1 cellular context compared by ENCODE assay signal in the genomic region with DNA sequence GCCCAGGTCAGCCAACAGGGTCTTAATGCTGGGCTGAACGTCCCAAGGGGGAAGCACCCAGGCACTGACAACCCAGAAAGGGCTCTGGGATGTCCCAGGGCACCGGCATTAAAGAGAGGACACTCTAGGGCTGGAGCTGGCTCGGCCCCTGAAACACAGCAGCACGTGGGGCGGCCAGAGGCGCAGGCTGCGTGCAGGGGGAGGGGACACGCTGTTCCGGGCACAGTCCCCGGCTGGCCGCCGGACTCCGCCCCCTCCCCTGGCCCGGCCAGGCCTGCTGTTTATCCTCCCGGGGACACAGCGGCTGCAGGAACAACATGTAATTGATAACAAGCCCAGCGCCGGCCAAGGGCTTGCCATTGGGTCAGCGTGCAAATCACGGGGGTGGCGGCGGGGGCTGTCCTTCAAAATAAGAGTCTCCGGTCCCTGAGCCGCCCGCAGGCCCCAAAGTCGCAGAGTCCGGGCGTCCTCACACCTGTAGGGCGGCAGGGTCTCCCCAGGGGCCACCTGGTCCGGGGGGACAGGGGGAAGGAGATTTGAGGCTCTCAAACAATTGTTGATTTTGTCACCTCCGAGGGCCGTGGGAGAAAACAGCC.
TF ChIP-seq lines count a peak whose summit lies in the region.

No MANE protein-coding gene starts in this region.

TF ChIP-seq in HepG2, 621 proteins besides CTCF, POLR2A, EP300 and RAD21 (continued from another document and continues in another):
- TF ChIP-seq, protein P1, sequence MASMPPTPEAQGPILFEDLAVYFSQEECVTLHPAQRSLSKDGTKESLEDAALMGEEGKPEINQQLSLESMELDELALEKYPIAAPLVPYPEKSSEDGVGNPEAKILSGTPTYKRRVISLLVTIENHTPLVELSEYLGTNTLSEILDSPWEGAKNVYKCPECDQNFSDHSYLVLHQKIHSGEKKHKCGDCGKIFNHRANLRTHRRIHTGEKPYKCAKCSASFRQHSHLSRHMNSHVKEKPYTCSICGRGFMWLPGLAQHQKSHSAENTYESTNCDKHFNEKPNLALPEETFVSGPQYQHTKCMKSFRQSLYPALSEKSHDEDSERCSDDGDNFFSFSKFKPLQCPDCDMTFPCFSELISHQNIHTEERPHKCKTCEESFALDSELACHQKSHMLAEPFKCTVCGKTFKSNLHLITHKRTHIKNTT (CRISPR knock-in tag; IDR thresholded peaks at IDR 0.05) = no peak
- TF ChIP-seq SRF (IDR thresholded peaks at IDR 0.05; ENCODE audit: low read depth, low read length) = no peak
- TF ChIP-seq, protein P2, sequence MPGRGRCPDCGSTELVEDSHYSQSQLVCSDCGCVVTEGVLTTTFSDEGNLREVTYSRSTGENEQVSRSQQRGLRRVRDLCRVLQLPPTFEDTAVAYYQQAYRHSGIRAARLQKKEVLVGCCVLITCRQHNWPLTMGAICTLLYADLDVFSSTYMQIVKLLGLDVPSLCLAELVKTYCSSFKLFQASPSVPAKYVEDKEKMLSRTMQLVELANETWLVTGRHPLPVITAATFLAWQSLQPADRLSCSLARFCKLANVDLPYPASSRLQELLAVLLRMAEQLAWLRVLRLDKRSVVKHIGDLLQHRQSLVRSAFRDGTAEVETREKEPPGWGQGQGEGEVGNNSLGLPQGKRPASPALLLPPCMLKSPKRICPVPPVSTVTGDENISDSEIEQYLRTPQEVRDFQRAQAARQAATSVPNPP (CRISPR knock-in tag; IDR thresholded peaks at IDR 0.05) = no peak
- TF ChIP-seq ZNF3 (CRISPR knock-in tag; IDR thresholded peaks at IDR 0.05) = no peak
- no peak for TF ChIP-seq SMARCC2 (IDR thresholded peaks at IDR 0.05)
- peak; percentile 76; the same call in 1 of the 2 replicates for TF ChIP-seq KLF11 (CRISPR knock-in tag; IDR thresholded peaks at IDR 0.05)
- TF ChIP-seq MTF1 (CRISPR knock-in tag; IDR thresholded peaks at IDR 0.05) = no peak
- peak; percentile 77; the same call in 1 of the 2 replicates for TF ChIP-seq ARNT2 (CRISPR knock-in tag; IDR thresholded peaks at IDR 0.05; ENCODE audit: low read depth)
- no peak for TF ChIP-seq U2AF2 (IDR thresholded peaks at IDR 0.05; ENCODE audit: low read depth, low read length)
- TF ChIP-seq, protein P3, sequence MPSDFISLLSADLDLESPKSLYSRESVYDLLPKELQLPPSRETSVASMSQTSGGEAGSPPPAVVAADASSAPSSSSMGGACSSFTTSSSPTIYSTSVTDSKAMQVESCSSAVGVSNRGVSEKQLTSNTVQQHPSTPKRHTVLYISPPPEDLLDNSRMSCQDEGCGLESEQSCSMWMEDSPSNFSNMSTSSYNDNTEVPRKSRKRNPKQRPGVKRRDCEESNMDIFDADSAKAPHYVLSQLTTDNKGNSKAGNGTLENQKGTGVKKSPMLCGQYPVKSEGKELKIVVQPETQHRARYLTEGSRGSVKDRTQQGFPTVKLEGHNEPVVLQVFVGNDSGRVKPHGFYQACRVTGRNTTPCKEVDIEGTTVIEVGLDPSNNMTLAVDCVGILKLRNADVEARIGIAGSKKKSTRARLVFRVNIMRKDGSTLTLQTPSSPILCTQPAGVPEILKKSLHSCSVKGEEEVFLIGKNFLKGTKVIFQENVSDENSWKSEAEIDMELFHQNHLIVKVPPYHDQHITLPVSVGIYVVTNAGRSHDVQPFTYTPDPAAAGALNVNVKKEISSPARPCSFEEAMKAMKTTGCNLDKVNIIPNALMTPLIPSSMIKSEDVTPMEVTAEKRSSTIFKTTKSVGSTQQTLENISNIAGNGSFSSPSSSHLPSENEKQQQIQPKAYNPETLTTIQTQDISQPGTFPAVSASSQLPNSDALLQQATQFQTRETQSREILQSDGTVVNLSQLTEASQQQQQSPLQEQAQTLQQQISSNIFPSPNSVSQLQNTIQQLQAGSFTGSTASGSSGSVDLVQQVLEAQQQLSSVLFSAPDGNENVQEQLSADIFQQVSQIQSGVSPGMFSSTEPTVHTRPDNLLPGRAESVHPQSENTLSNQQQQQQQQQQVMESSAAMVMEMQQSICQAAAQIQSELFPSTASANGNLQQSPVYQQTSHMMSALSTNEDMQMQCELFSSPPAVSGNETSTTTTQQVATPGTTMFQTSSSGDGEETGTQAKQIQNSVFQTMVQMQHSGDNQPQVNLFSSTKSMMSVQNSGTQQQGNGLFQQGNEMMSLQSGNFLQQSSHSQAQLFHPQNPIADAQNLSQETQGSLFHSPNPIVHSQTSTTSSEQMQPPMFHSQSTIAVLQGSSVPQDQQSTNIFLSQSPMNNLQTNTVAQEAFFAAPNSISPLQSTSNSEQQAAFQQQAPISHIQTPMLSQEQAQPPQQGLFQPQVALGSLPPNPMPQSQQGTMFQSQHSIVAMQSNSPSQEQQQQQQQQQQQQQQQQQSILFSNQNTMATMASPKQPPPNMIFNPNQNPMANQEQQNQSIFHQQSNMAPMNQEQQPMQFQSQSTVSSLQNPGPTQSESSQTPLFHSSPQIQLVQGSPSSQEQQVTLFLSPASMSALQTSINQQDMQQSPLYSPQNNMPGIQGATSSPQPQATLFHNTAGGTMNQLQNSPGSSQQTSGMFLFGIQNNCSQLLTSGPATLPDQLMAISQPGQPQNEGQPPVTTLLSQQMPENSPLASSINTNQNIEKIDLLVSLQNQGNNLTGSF (CRISPR knock-in tag; IDR thresholded peaks at IDR 0.05) = no peak
- peak; percentile 17; the same call in 1 of the 2 replicates for TF ChIP-seq GATAD2A (CRISPR knock-in tag; IDR thresholded peaks at IDR 0.05)
- no peak for TF ChIP-seq PAX8 (CRISPR knock-in tag; IDR thresholded peaks at IDR 0.05; ENCODE audit: borderline replicate concordance)
- TF ChIP-seq, protein P4, sequence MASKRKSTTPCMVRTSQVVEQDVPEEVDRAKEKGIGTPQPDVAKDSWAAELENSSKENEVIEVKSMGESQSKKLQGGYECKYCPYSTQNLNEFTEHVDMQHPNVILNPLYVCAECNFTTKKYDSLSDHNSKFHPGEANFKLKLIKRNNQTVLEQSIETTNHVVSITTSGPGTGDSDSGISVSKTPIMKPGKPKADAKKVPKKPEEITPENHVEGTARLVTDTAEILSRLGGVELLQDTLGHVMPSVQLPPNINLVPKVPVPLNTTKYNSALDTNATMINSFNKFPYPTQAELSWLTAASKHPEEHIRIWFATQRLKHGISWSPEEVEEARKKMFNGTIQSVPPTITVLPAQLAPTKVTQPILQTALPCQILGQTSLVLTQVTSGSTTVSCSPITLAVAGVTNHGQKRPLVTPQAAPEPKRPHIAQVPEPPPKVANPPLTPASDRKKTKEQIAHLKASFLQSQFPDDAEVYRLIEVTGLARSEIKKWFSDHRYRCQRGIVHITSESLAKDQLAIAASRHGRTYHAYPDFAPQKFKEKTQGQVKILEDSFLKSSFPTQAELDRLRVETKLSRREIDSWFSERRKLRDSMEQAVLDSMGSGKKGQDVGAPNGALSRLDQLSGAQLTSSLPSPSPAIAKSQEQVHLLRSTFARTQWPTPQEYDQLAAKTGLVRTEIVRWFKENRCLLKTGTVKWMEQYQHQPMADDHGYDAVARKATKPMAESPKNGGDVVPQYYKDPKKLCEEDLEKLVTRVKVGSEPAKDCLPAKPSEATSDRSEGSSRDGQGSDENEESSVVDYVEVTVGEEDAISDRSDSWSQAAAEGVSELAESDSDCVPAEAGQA (IDR thresholded peaks at IDR 0.05; ENCODE audit: low read depth) = 0 out of 2 replicates have a peak, but pooled peaks have one; percentile 19
- TF ChIP-seq, protein P4 (CRISPR knock-in tag; IDR thresholded peaks at IDR 0.05; ENCODE audit: borderline replicate concordance) = no peak
- no peak for TF ChIP-seq HNRNPH1 (optimal IDR thresholded peaks at IDR 0.05; ENCODE audit: low read depth, low read length)
- TF ChIP-seq SNRNP70 (IDR thresholded peaks at IDR 0.05; ENCODE audit: low read depth, low read length) = no peak
- peak; percentile 63 for TF ChIP-seq RBM39 (IDR thresholded peaks at IDR 0.05; ENCODE audit: low read depth, low read length, poor library complexity, severe bottlenecking)
- TF ChIP-seq, protein P5, sequence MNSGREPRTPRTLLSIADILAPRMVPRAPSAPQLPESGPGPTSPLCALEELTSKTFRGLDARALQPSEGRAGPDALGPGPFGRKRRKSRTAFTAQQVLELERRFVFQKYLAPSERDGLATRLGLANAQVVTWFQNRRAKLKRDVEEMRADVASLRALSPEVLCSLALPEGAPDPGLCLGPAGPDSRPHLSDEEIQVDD (CRISPR knock-in tag; IDR thresholded peaks at IDR 0.05; ENCODE audit: borderline replicate concordance) = no peak
- TF ChIP-seq ZBTB8A (CRISPR knock-in tag; IDR thresholded peaks at IDR 0.05; ENCODE audit: borderline replicate concordance, low read depth) = no peak
- no peak for TF ChIP-seq ZNF44 (CRISPR knock-in tag; IDR thresholded peaks at IDR 0.05)
- no peak for TF ChIP-seq ARNT (IDR thresholded peaks at IDR 0.05)
- 0 out of 2 replicates have a peak, but pooled peaks have one; percentile 36 for TF ChIP-seq CENPT (CRISPR knock-in tag; IDR thresholded peaks at IDR 0.05; ENCODE audit: low read depth)
- no peak for TF ChIP-seq ZBTB38 (CRISPR knock-in tag; IDR thresholded peaks at IDR 0.05)
- no peak for TF ChIP-seq POLR2AphosphoS2 (IDR thresholded peaks at IDR 0.05; ENCODE audit: low read depth, low read length)
- TF ChIP-seq NR2C2 (CRISPR knock-in tag; IDR thresholded peaks at IDR 0.05; ENCODE audit: borderline replicate concordance) = peak; percentile 55; the same call in 1 of the 2 replicates
- no peak for TF ChIP-seq ZNF782 (CRISPR knock-in tag; IDR thresholded peaks at IDR 0.05; ENCODE audit: borderline replicate concordance)
- TF ChIP-seq ZNF607 (CRISPR knock-in tag; IDR thresholded peaks at IDR 0.05; ENCODE audit: borderline replicate concordance) = peak; percentile 86
- no peak for TF ChIP-seq ZNF432 (CRISPR knock-in tag; IDR thresholded peaks at IDR 0.05; ENCODE audit: borderline replicate concordance)
- 0 out of 2 replicates have a peak, but pooled peaks have one; percentile 17 for TF ChIP-seq ZNF713 (CRISPR knock-in tag; IDR thresholded peaks at IDR 0.05)
- TF ChIP-seq NRL (CRISPR knock-in tag; IDR thresholded peaks at IDR 0.05; ENCODE audit: borderline replicate concordance) = no peak; the same call in 1 of the 2 replicates
- TF ChIP-seq, protein P6, sequence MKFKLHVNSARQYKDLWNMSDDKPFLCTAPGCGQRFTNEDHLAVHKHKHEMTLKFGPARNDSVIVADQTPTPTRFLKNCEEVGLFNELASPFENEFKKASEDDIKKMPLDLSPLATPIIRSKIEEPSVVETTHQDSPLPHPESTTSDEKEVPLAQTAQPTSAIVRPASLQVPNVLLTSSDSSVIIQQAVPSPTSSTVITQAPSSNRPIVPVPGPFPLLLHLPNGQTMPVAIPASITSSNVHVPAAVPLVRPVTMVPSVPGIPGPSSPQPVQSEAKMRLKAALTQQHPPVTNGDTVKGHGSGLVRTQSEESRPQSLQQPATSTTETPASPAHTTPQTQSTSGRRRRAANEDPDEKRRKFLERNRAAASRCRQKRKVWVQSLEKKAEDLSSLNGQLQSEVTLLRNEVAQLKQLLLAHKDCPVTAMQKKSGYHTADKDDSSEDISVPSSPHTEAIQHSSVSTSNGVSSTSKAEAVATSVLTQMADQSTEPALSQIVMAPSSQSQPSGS (CRISPR knock-in tag; IDR thresholded peaks at IDR 0.05) = 0 out of 2 replicates have a peak, but pooled peaks have one; percentile 29
- no peak for TF ChIP-seq RORA (CRISPR knock-in tag; IDR thresholded peaks at IDR 0.05)
- TF ChIP-seq TOE1 (CRISPR knock-in tag; IDR thresholded peaks at IDR 0.05) = no peak
- TF ChIP-seq PHF8 (CRISPR knock-in tag; IDR thresholded peaks at IDR 0.05) = peak; percentile 46
- peak; percentile 55; the same call in 1 of the 2 replicates for TF ChIP-seq RXRA (CRISPR knock-in tag; IDR thresholded peaks at IDR 0.05)
- no peak for TF ChIP-seq IKZF1 (IDR thresholded peaks at IDR 0.05)
- no peak for TF ChIP-seq CEBPG (CRISPR knock-in tag; IDR thresholded peaks at IDR 0.05)
- no peak for TF ChIP-seq ZNF17 (CRISPR knock-in tag; IDR thresholded peaks at IDR 0.05)
- TF ChIP-seq SP5 (CRISPR knock-in tag; IDR thresholded peaks at IDR 0.05; ENCODE audit: borderline replicate concordance, low read depth) = peak; percentile 90
- TF ChIP-seq WIZ (CRISPR knock-in tag; IDR thresholded peaks at IDR 0.05) = no peak
- peak; percentile 69 for TF ChIP-seq U2AF1 (optimal IDR thresholded peaks at IDR 0.05; ENCODE audit: low read depth, low read length)
- TF ChIP-seq, protein P7, sequence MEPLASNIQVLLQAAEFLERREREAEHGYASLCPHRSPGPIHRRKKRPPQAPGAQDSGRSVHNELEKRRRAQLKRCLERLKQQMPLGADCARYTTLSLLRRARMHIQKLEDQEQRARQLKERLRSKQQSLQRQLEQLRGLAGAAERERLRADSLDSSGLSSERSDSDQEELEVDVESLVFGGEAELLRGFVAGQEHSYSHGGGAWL (CRISPR knock-in tag; IDR thresholded peaks at IDR 0.05) = peak; percentile 79; the same call in 1 of the 2 replicates
- TF ChIP-seq, protein P8, sequence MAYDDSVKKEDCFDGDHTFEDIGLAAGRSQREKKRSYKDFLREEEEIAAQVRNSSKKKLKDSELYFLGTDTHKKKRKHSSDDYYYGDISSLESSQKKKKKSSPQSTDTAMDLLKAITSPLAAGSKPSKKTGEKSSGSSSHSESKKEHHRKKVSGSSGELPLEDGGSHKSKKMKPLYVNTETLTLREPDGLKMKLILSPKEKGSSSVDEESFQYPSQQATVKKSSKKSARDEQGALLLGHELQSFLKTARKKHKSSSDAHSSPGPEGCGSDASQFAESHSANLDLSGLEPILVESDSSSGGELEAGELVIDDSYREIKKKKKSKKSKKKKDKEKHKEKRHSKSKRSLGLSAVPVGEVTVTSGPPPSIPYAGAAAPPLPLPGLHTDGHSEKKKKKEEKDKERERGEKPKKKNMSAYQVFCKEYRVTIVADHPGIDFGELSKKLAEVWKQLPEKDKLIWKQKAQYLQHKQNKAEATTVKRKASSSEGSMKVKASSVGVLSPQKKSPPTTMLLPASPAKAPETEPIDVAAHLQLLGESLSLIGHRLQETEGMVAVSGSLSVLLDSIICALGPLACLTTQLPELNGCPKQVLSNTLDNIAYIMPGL (CRISPR knock-in tag; IDR thresholded peaks at IDR 0.05; ENCODE audit: borderline replicate concordance in 1 of 2, low read depth in 1 of 2) = peak in 1 of 2 experiments; percentile 52; a peak in 1 of 4 replicates
- no peak for TF ChIP-seq ZNF652 (CRISPR knock-in tag; IDR thresholded peaks at IDR 0.05; ENCODE audit: borderline replicate concordance, low read depth)
- TF ChIP-seq HOXA7 (CRISPR knock-in tag; IDR thresholded peaks at IDR 0.05) = no peak
- TF ChIP-seq ZFY (CRISPR knock-in tag; IDR thresholded peaks at IDR 0.05) = peak; percentile 73
- peak; percentile 22; the same call in 1 of the 2 replicates for TF ChIP-seq ZNF343 (CRISPR knock-in tag; IDR thresholded peaks at IDR 0.05)
- TF ChIP-seq NFATC3 (CRISPR knock-in tag; IDR thresholded peaks at IDR 0.05) = no peak
- TF ChIP-seq NCOA5 (CRISPR knock-in tag; IDR thresholded peaks at IDR 0.05) = no peak
